Comparison of ENCODE assay signal across 11 cellular contexts in genomic region chr11:109865558-109866186, GRCh38.
A peak's percentile ranks its signal among the peaks of the same experiment; 100 is the strongest.
DNase-seq lines count a peak whose midpoint lies in the region; ATAC-seq, FAIRE-seq and TF ChIP-seq lines count a peak whose summit lies in the region.
"Had no signal": no experiment of that assay in that cellular context is flagged by ENCODE, and none has a peak within 500 bp of the region (broad histone marks: within the 10 kb centered on the region; RNA-seq: fewer than 3 reads in every experiment).

No MANE protein-coding gene starts in this region.

- no peaks in the 10 kb centered on the region for H3K79me2 ChIP-seq in GM23338 (replicated peaks; ENCODE audit: insufficient read depth)

- no peaks in the 10 kb centered on the region for H3K9me3 ChIP-seq in kidney (ENCODE audit: control insufficient read depth in 1 of 2, low read length in 2 of 2)
- H3K9me3 ChIP-seq: SJCRH30, upper lobe of left lung had no signal

- no peaks in the 10 kb centered on the region for H3K36me3 ChIP-seq in GM23338 (ENCODE audit: insufficient read depth)
- H3K36me3 ChIP-seq in kidney (ENCODE audit: control insufficient read depth in 1 of 2, insufficient read depth in 2 of 2, low read length in 2 of 2), result no peaks in the 10 kb centered on the region
- H3K36me3 ChIP-seq: SJCRH30, upper lobe of left lung had no signal

- H3K4me2 ChIP-seq in GM23338, result no peak overlapping the region

- POLR2A ChIA-PET in RWPE1 (lab: Yijun Ruan, JAX; ENCODE audit: low non-redundant PET), result no interaction called here

- DNase-seq in AG10803 (ENCODE audit: low read depth) (no peak), GM23338 (ENCODE audit: low spot score) (peak; percentile 21), RCC 7860 (ENCODE audit: low spot score) (peak; percentile 15), kidney (peak; percentile 63), DMS114 treated with DMSO at 0.1 percent for 48 hours (lab: John Stamatoyannopoulos, UW; ENCODE audit: unreplicated experiment) (no peak), RWPE1 (ENCODE audit: low spot score) (no peak), CD14-positive monocyte (ENCODE audit: low spot score) (no peak)
- no peak for DNase-seq in activated CD4-positive, alpha-beta T cell treated with anti-CD3 and anti-CD28 coated beads for 4 hours
- DNase-seq: activated naive CD8-positive, alpha-beta T cell treated with anti-CD3 and anti-CD28 coated beads, Interleukin-2, amount 10 ng/mL, durations not matched to agents 7 days and 5 days; upper lobe of left lung had no signal

- H3K9me2 ChIP-seq in GM23338 (ENCODE audit: insufficient read depth), result no peaks in the 10 kb centered on the region; the same call in 1 of the 2 replicates

- peak; percentile 31; the same call in 1 of the 3 replicates for ATAC-seq in GM23338

- intact Hi-C loops in kidney (cut with DNase I), result no loop called here
- intact Hi-C loops in CD14-positive monocyte (cut with micrococcal nuclease), result no loop called here

- H3K4me1 Mint-ChIP-seq in GM23338 (peaks cover 7% of the 10 kb centered on the region), CD14-positive monocyte (no peaks in the 10 kb centered on the region)

- H3K4me3 Mint-ChIP-seq in GM23338 (no peak overlapping the region), CD14-positive monocyte (no peak overlapping the region)
- H3K4me3 Mint-ChIP-seq: activated naive CD8-positive, alpha-beta T cell treated with anti-CD3 and anti-CD28 coated beads, Interleukin-2, amount 10 ng/mL, durations not matched to agents 7 days and 5 days had no signal

- no peak overlapping the region for H3K27ac ChIP-seq in GM23338 (ENCODE audit: low read depth)
- no peak overlapping the region for H3K27ac ChIP-seq in kidney (ENCODE audit: low read depth in 2 of 2, low read length in 2 of 2)
- H3K27ac ChIP-seq in RWPE1, result no peak overlapping the region
- H3K27ac ChIP-seq: SJCRH30, upper lobe of left lung had no signal

- peaks cover 2% of the 10 kb centered on the region for H3K27me3 Mint-ChIP-seq in GM23338 (ENCODE audit: insufficient read depth, low read depth, poor library complexity)
- H3K27me3 Mint-ChIP-seq in CD14-positive monocyte (ENCODE audit: low read depth in 3 of 3), result peaks cover 0 to 2% (median 2%) of the 10 kb centered on the region in 3 donors
- H3K27me3 Mint-ChIP-seq: activated naive CD8-positive, alpha-beta T cell treated with anti-CD3 and anti-CD28 coated beads, Interleukin-2, amount 10 ng/mL, durations not matched to agents 7 days and 5 days had no signal

- no peak overlapping the region; the same call in 1 of the 2 replicates for H2AFZ ChIP-seq in GM23338

- no peaks in the 10 kb centered on the region for H3K27me3 ChIP-seq in GM23338 (ENCODE audit: insufficient read depth)
- H3K27me3 ChIP-seq: SJCRH30, upper lobe of left lung had no signal

- H4K20me1 ChIP-seq in GM23338 (replicated peaks; ENCODE audit: insufficient read depth), result no peaks in the 10 kb centered on the region

- no peaks in the 10 kb centered on the region for H3F3A ChIP-seq in GM23338 (replicated peaks; ENCODE audit: low read depth)

- H3K4me1 ChIP-seq in GM23338 (ENCODE audit: insufficient read depth) (peaks cover 11% of the 10 kb centered on the region; the same call in 1 of the 2 replicates), kidney (ENCODE audit: control insufficient read depth in 1 of 2, insufficient read depth in 1 of 2, low read depth in 1 of 2, low read length in 2 of 2) (peaks cover 0 to 2% of the 10 kb centered on the region in 2 donors)
- H3K4me1 ChIP-seq: SJCRH30 had no signal

- H3K36me3 Mint-ChIP-seq in GM23338 (ENCODE audit: low read depth), result no peaks in the 10 kb centered on the region
- H3K36me3 Mint-ChIP-seq in CD14-positive monocyte, result no peaks in the 10 kb centered on the region
- H3K36me3 Mint-ChIP-seq: activated naive CD8-positive, alpha-beta T cell treated with anti-CD3 and anti-CD28 coated beads, Interleukin-2, amount 10 ng/mL, durations not matched to agents 7 days and 5 days had no signal

- no peak overlapping the region for H3K4me3 ChIP-seq in AG10803 (ENCODE audit: low read length)
- no peak overlapping the region for H3K4me3 ChIP-seq in GM23338
- no peak overlapping the region for H3K4me3 ChIP-seq in kidney (ENCODE audit: low read length in 2 of 2)
- H3K4me3 ChIP-seq: SJCRH30, upper lobe of left lung had no signal

- no peak overlapping the region; the same call in 1 of the 2 replicates for H3K27ac Mint-ChIP-seq in GM23338
- no peak overlapping the region for H3K27ac Mint-ChIP-seq in CD14-positive monocyte
- H3K27ac Mint-ChIP-seq: activated naive CD8-positive, alpha-beta T cell treated with anti-CD3 and anti-CD28 coated beads, Interleukin-2, amount 10 ng/mL, durations not matched to agents 7 days and 5 days had no signal

- FAIRE-seq in RCC 7860 (lab: Jason Lieb, UNC) (no peak), kidney (lab: Jason Lieb, UNC) (no peak)

- CTCF ChIA-PET in RWPE1 (lab: Yijun Ruan, JAX), result no interaction called here

- peak; percentile 31; the same call in 1 of the 2 replicates for TF ChIP-seq CTCF in AG10803 (conservative IDR thresholded peaks at IDR 0.05; ENCODE audit: low read length)
- peak; percentile 20 to 60; a peak in 3 of 4 replicates for TF ChIP-seq CTCF in GM23338 (conservative IDR thresholded peaks at IDR 0.05; ENCODE audit: low read depth in 2 of 2)
- no peak for TF ChIP-seq CTCF in kidney (IDR thresholded peaks at IDR 0.05; ENCODE audit: borderline replicate concordance, extremely low read depth, insufficient read depth)
- TF ChIP-seq CTCF in RWPE1 (conservative IDR thresholded peaks at IDR 0.05; ENCODE audit: low read depth), result no peak
- TF ChIP-seq CTCF in CD14-positive monocyte (IDR thresholded peaks at IDR 0.05), result no peak

- no peak overlapping the region for H3K9ac ChIP-seq in kidney (ENCODE audit: low read length in 2 of 2)

- H3K9me3 Mint-ChIP-seq in GM23338 (no peaks in the 10 kb centered on the region), CD14-positive monocyte (no peaks in the 10 kb centered on the region)
- H3K9me3 Mint-ChIP-seq: activated naive CD8-positive, alpha-beta T cell treated with anti-CD3 and anti-CD28 coated beads, Interleukin-2, amount 10 ng/mL, durations not matched to agents 7 days and 5 days had no signal

TF ChIP-seq in GM23338, 12 proteins besides CTCF, POLR2A, EP300 and RAD21:
- TF ChIP-seq EZH2 (IDR thresholded peaks at IDR 0.05; ENCODE audit: low read depth, unreplicated experiment) (no peak), ZNF331 (CRISPR knock-in tag; IDR thresholded peaks at IDR 0.05; ENCODE audit: low read depth) (no peak), NANOG (IDR thresholded peaks at IDR 0.05; ENCODE audit: borderline replicate concordance) (no peak), ZNF114 (CRISPR knock-in tag; IDR thresholded peaks at IDR 0.05) (no peak), CREB1 (CRISPR knock-in tag; IDR thresholded peaks at IDR 0.05; ENCODE audit: low read depth) (no peak), EZH2phosphoT487 (IDR thresholded peaks at IDR 0.05; ENCODE audit: unreplicated experiment) (no peak), JUNB (IDR thresholded peaks at IDR 0.05; ENCODE audit: unreplicated experiment) (no peak), ETS1 (IDR thresholded peaks at IDR 0.05) (no peak), POLR2AphosphoS5 (IDR thresholded peaks at IDR 0.05; ENCODE audit: low read depth) (no peak), STAT1 (IDR thresholded peaks at IDR 0.05; ENCODE audit: unreplicated experiment) (no peak), REST (IDR thresholded peaks at IDR 0.05; ENCODE audit: unreplicated experiment) (no peak)

Comparison
In these comparisons a context has a peak if more than half of its experiments do, and no peak if none do; other contexts are left out.
1. DNase-seq: peak in GM23338 (single experiment), RCC 7860 (single experiment) and kidney (single experiment); none in AG10803 (single experiment), DMS114 treated with DMSO at 0.1 percent for 48 hours (single experiment), RWPE1 (single experiment), activated CD4-positive, alpha-beta T cell treated with anti-CD3 and anti-CD28 coated beads for 4 hours (0 of 2) and CD14-positive monocyte (single experiment).
2. CTCF ChIP-seq: peak in AG10803 (single experiment) and GM23338 (2 of 2); none in kidney (single experiment), RWPE1 (single experiment) and CD14-positive monocyte (single experiment).